Comparison of ENCODE assay signal across 1 cellular context in the genomic region with DNA sequence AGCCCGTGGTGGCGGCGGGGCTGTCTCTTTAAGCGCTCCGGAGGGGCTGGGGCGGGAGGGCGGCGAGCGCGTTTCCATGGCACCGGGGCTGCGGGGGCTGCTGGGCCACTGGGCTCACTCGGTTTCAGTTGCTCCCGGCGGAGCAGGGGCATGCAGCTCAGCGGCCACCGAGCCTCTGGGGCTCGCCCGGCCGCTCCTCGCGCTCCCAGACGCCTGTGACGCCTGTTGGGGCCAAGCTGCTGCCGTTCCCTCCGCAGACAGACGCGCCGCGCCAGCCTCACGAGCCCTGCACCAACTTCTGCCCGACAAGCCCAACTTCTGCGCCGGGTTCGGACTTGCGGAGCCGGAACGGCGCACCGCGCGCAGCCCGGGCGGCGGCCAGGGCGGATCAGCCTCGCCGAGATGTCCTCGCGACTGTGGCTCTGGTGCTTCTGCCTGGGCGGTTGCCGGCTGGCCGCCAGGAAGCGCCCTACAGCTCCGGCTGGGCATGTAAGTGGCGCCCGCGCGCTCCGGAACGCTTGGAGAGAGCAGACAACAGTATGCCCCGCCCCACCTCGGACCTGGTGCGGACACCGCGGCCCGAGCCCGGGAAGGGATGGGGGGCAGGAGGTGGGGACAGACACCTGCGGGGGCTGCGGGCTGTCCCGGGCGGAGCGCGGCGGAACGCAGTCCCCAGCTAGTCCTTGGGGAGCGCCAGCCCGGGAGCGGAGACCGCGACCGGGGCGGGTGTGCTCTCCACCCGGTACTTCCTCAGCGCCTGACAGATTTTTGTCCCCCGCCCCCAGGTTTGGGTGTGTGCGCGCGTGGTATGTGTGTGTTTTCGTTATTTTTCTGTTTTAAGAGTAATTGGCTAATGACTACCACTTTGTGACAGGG.
TF ChIP-seq lines count a peak whose summit lies in the region.

No MANE protein-coding gene starts in this region.

TF ChIP-seq in WTC11, 78 proteins besides CTCF, POLR2A, EP300 and RAD21 (continued from another document):
- TF ChIP-seq, protein P1, sequence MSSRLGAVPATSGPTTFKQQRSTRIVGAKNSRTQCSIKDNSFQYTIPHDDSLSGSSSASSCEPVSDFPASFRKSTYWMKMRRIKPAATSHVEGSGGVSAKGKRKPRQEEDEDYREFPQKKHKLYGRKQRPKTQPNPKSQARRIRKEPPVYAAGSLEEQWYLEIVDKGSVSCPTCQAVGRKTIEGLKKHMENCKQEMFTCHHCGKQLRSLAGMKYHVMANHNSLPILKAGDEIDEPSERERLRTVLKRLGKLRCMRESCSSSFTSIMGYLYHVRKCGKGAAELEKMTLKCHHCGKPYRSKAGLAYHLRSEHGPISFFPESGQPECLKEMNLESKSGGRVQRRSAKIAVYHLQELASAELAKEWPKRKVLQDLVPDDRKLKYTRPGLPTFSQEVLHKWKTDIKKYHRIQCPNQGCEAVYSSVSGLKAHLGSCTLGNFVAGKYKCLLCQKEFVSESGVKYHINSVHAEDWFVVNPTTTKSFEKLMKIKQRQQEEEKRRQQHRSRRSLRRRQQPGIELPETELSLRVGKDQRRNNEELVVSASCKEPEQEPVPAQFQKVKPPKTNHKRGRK (CRISPR knock-in tag; IDR thresholded peaks at IDR 0.05; ENCODE audit: borderline replicate concordance): no peak
- TF ChIP-seq, protein P2, sequence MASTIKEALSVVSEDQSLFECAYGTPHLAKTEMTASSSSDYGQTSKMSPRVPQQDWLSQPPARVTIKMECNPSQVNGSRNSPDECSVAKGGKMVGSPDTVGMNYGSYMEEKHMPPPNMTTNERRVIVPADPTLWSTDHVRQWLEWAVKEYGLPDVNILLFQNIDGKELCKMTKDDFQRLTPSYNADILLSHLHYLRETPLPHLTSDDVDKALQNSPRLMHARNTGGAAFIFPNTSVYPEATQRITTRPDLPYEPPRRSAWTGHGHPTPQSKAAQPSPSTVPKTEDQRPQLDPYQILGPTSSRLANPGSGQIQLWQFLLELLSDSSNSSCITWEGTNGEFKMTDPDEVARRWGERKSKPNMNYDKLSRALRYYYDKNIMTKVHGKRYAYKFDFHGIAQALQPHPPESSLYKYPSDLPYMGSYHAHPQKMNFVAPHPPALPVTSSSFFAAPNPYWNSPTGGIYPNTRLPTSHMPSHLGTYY (CRISPR knock-in tag; IDR thresholded peaks at IDR 0.05): no peak
- TF ChIP-seq, protein P3, sequence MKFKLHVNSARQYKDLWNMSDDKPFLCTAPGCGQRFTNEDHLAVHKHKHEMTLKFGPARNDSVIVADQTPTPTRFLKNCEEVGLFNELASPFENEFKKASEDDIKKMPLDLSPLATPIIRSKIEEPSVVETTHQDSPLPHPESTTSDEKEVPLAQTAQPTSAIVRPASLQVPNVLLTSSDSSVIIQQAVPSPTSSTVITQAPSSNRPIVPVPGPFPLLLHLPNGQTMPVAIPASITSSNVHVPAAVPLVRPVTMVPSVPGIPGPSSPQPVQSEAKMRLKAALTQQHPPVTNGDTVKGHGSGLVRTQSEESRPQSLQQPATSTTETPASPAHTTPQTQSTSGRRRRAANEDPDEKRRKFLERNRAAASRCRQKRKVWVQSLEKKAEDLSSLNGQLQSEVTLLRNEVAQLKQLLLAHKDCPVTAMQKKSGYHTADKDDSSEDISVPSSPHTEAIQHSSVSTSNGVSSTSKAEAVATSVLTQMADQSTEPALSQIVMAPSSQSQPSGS (CRISPR knock-in tag; IDR thresholded peaks at IDR 0.05; ENCODE audit: borderline replicate concordance, low read depth): no peak
- TF ChIP-seq CBFB (CRISPR knock-in tag; IDR thresholded peaks at IDR 0.05; ENCODE audit: low read depth) (peak; percentile 81; the same call in 1 of the 2 replicates), TP53 (CRISPR knock-in tag; IDR thresholded peaks at IDR 0.05) (peak; percentile 82)
- TF ChIP-seq, protein P4, sequence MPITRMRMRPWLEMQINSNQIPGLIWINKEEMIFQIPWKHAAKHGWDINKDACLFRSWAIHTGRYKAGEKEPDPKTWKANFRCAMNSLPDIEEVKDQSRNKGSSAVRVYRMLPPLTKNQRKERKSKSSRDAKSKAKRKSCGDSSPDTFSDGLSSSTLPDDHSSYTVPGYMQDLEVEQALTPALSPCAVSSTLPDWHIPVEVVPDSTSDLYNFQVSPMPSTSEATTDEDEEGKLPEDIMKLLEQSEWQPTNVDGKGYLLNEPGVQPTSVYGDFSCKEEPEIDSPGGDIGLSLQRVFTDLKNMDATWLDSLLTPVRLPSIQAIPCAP (CRISPR knock-in tag; IDR thresholded peaks at IDR 0.05): no peak; the same call in 1 of the 2 replicates
- TF ChIP-seq, protein P5, sequence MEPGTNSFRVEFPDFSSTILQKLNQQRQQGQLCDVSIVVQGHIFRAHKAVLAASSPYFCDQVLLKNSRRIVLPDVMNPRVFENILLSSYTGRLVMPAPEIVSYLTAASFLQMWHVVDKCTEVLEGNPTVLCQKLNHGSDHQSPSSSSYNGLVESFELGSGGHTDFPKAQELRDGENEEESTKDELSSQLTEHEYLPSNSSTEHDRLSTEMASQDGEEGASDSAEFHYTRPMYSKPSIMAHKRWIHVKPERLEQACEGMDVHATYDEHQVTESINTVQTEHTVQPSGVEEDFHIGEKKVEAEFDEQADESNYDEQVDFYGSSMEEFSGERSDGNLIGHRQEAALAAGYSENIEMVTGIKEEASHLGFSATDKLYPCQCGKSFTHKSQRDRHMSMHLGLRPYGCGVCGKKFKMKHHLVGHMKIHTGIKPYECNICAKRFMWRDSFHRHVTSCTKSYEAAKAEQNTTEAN (CRISPR knock-in tag; IDR thresholded peaks at IDR 0.05): peak; percentile 33; the same call in 1 of the 2 replicates
